Comparison of ENCODE assay signal across 1 cellular context in the genomic region with DNA sequence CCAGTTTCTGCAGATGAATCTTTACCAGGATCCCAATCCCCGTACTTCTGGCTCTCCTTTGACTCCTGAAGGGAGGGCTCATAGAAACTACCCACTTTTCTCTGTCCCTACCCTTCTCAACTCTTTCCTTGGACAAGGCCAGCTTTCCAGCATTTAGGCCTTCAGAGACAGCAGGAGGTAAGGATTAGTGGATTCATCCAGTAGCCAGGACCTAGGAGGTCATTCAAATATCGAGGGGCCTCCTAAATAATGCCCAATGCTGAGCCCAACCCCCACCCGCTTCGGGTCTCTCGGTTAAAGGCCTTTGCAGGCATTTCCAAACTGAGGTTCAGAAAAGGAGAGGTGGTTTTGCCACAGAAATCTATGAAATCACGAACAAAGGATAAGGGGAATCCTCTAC.
TF ChIP-seq lines count a peak whose summit lies in the region.

No MANE protein-coding gene starts in this region.

TF ChIP-seq in HEK293T, 16 proteins besides CTCF, POLR2A, EP300 and RAD21:
- TF ChIP-seq, protein P1, sequence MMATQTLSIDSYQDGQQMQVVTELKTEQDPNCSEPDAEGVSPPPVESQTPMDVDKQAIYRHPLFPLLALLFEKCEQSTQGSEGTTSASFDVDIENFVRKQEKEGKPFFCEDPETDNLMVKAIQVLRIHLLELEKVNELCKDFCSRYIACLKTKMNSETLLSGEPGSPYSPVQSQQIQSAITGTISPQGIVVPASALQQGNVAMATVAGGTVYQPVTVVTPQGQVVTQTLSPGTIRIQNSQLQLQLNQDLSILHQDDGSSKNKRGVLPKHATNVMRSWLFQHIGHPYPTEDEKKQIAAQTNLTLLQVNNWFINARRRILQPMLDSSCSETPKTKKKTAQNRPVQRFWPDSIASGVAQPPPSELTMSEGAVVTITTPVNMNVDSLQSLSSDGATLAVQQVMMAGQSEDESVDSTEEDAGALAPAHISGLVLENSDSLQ (IDR thresholded peaks at IDR 0.05) = no peak
- TF ChIP-seq ELF4 (IDR thresholded peaks at IDR 0.05) = no peak
